In the genomic region with DNA sequence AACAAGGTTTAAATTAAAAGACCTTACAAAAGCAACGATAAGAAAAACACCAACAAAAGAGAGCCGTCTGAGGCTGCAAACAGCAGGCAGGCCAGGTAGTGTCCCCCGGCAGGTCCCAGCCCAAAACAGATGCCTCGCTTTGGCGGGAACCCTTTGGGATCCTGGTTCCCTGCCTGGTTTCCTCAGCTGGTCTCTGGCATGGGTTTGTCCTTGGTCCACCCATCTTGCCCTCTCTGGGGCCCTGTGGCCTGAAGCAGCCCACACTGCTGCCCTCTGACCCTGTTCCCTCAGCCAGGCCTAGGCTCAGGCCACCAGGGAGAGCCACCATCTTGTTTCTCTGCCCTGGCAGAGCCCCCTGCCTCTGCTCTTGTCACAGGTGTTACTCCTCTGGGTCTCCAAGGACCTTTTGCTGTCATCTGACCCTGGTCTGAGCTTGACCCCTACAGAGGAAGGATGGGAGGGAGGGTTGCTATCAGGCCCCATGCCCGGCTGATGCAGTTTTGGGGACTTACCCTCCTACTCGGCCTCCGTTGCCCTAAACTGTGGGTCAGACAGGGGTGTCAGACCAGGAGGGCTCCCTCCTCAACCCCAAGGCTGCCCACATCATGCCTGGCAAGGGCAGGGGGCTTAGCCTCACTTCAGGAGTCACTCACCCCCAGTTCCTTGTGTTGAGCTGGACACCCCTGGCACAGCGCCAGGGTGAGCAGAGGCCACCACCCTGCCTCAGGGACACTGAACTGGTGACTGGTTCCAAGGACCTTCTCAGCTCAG, we compare ENCODE assay signal across 19 cellular contexts. TPM values are rescaled to one million over a fixed set of nuclear protein-coding genes. Genes with fewer than 3 reads are reported as not detected.
"Had no signal": no experiment of that assay in that cellular context is flagged by ENCODE, and none has a peak within 500 bp of the region (broad histone marks: within the 10 kb centered on the region; RNA-seq: fewer than 3 reads in every experiment).

No MANE protein-coding gene starts in this region.

- H3K27me3 ChIP-seq: breast epithelium, neutrophil, upper lobe of left lung had no signal

- H3K4me1 ChIP-seq: breast epithelium, upper lobe of left lung had no signal

- H3K9me3 ChIP-seq: breast epithelium, esophagus squamous epithelium, neutrophil, upper lobe of left lung had no signal

- H3K27ac ChIP-seq: breast epithelium, esophagus squamous epithelium, neutrophil, upper lobe of left lung had no signal

- H3K4me2 ChIP-seq: smooth muscle cell had no signal

- H3K36me3 ChIP-seq: breast epithelium, esophagus squamous epithelium, neutrophil, upper lobe of left lung had no signal

- ATAC-seq: left cardiac atrium; naive thymus-derived CD4-positive, alpha-beta T cell; right cardiac atrium; WTC11 had no signal

- H3K4me3 ChIP-seq: breast epithelium, esophagus squamous epithelium, lung, smooth muscle cell, upper lobe of left lung had no signal

- DNase-seq: activated CD4-positive, alpha-beta T cell treated with anti-CD3 and anti-CD28 coated beads for 48 hours; activated gamma-delta T cell treated with Interleukin-2 at 50 U/mL for 16 hours; activated naive CD8-positive, alpha-beta T cell treated with anti-CD3 and anti-CD28 coated beads for 36 hours; activated T-cell treated with anti-CD3 and anti-CD28 coated beads, Interleukin-2, amount 50 U/mL, for 1 hour; esophagus squamous epithelium; foreskin fibroblast; glutamatergic neuron; left cardiac atrium; naive thymus-derived CD4-positive, alpha-beta T cell; right cardiac atrium; stimulated activated naive CD4-positive, alpha-beta T cell; T-helper 1 cell; upper lobe of left lung had no signal

RNA-seq across cellular contexts. Expression of a gene that starts 30.6 kb away (rescaled TPM):
- total RNA-seq: aorta; breast epithelium; esophagus squamous epithelium; left cardiac atrium; naive thymus-derived CD4-positive, alpha-beta T cell; right cardiac atrium; smooth muscle cell had no signal
- polyA plus RNA-seq: aorta; naive thymus-derived CD4-positive, alpha-beta T cell; right cardiac atrium had no signal
